1 cellular context compared by ENCODE assay signal in the genomic region with DNA sequence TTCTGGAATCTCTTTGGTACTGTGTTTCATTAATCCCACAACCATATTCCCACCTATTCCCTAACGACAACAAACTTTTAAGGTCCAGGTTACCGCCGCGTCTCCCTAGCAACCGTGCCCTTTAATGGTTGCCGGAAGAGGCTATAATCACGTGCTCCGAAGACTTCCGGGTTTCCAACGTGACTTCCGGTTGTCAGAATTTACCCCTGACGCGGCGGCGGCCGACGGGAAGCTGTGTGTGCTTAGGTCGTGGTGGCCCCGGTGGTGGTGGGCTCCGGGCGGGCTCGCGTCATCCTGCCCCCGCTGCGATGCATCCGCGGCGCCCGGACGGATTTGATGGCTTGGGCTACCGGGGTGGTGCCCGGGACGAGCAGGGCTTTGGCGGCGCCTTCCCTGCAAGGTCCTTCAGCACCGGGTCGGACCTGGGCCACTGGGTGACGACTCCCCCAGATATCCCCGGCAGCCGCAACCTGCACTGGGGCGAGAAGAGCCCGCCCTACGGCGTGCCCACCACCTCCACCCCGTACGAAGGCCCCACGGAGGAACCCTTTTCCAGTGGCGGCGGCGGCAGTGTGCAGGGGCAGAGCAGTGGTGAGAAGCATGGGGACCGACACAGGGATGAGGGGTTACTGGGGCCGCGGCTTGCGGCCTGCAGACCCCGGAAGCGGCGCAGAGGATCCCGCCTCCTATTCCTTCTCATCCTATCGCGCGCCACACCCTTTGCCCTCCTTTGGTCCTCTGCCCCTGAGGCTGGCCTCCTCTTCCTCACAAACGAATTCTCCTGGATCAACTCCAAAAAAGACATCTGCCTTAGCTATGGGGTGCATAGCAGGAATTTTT.
TF ChIP-seq lines count a peak whose summit lies in the region.

A gene (plus strand): TSS at position 196 of the 840 bp plus-strand sequence. CDS start 113 bp downstream, at position 309.

TF ChIP-seq in K562, 482 proteins besides CTCF, POLR2A, EP300 and RAD21 (continued from another document and continues in another):
- TF ChIP-seq, protein P1, sequence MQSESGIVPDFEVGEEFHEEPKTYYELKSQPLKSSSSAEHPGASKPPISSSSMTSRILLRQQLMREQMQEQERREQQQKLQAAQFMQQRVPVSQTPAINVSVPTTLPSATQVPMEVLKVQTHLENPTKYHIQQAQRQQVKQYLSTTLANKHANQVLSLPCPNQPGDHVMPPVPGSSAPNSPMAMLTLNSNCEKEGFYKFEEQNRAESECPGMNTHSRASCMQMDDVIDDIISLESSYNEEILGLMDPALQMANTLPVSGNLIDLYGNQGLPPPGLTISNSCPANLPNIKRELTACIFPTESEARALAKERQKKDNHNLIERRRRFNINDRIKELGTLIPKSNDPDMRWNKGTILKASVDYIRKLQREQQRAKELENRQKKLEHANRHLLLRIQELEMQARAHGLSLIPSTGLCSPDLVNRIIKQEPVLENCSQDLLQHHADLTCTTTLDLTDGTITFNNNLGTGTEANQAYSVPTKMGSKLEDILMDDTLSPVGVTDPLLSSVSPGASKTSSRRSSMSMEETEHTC (IDR thresholded peaks at IDR 0.05), result peak; percentile 74
- TF ChIP-seq MAZ (CRISPR knock-in tag; conservative IDR thresholded peaks at IDR 0.05 in 1 of 2, IDR thresholded peaks at IDR 0.05 in 1 of 2) (peak; percentile 26 to 56; a peak in 1 of 4 replicates), GTF2E2 (tag; IDR thresholded peaks at IDR 0.05) (peak; percentile 23; the same call in 1 of the 2 replicates), ATF7 (IDR thresholded peaks at IDR 0.05) (0 out of 2 replicates have a peak, but pooled peaks have one; percentile 51), EP400 (IDR thresholded peaks at IDR 0.05) (peak; percentile 89), SMARCA5 (IDR thresholded peaks at IDR 0.05) (no peak), CREM (IDR thresholded peaks at IDR 0.05; ENCODE audit: low read depth) (peak; percentile 87), CTBP1 (IDR thresholded peaks at IDR 0.05; ENCODE audit: borderline replicate concordance) (0 out of 2 replicates have a peak, but pooled peaks have one; percentile 39), ASH1L (IDR thresholded peaks at IDR 0.05; ENCODE audit: borderline replicate concordance, low read depth, partially characterized antibody) (peak; percentile 60), C11orf30 (IDR thresholded peaks at IDR 0.05; ENCODE audit: low read depth) (peak; percentile 67), SRF (CRISPR knock-in tag; IDR thresholded peaks at IDR 0.05) (no peak; a peak in 1 of 4 replicates), TEAD4 (IDR thresholded peaks at IDR 0.05; ENCODE audit: low read length) (no peak), TEAD4 (CRISPR knock-in tag; IDR thresholded peaks at IDR 0.05; ENCODE audit: borderline replicate concordance) (no peak), CBX1 (IDR thresholded peaks at IDR 0.05; ENCODE audit: low read depth) (peak; percentile 72; the same call in 1 of the 2 replicates)
- TF ChIP-seq, protein P2, sequence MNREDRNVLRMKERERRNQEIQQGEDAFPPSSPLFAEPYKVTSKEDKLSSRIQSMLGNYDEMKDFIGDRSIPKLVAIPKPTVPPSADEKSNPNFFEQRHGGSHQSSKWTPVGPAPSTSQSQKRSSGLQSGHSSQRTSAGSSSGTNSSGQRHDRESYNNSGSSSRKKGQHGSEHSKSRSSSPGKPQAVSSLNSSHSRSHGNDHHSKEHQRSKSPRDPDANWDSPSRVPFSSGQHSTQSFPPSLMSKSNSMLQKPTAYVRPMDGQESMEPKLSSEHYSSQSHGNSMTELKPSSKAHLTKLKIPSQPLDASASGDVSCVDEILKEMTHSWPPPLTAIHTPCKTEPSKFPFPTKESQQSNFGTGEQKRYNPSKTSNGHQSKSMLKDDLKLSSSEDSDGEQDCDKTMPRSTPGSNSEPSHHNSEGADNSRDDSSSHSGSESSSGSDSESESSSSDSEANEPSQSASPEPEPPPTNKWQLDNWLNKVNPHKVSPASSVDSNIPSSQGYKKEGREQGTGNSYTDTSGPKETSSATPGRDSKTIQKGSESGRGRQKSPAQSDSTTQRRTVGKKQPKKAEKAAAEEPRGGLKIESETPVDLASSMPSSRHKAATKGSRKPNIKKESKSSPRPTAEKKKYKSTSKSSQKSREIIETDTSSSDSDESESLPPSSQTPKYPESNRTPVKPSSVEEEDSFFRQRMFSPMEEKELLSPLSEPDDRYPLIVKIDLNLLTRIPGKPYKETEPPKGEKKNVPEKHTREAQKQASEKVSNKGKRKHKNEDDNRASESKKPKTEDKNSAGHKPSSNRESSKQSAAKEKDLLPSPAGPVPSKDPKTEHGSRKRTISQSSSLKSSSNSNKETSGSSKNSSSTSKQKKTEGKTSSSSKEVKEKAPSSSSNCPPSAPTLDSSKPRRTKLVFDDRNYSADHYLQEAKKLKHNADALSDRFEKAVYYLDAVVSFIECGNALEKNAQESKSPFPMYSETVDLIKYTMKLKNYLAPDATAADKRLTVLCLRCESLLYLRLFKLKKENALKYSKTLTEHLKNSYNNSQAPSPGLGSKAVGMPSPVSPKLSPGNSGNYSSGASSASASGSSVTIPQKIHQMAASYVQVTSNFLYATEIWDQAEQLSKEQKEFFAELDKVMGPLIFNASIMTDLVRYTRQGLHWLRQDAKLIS (CRISPR knock-in tag; IDR thresholded peaks at IDR 0.05), result no peak
- TF ChIP-seq, protein P3, sequence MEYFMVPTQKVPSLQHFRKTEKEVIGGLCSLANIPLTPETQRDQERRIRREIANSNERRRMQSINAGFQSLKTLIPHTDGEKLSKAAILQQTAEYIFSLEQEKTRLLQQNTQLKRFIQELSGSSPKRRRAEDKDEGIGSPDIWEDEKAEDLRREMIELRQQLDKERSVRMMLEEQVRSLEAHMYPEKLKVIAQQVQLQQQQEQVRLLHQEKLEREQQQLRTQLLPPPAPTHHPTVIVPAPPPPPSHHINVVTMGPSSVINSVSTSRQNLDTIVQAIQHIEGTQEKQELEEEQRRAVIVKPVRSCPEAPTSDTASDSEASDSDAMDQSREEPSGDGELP (CRISPR knock-in tag; IDR thresholded peaks at IDR 0.05; ENCODE audit: borderline replicate concordance), result peak; percentile 57; the same call in 1 of the 2 replicates
- TF ChIP-seq, protein P4, sequence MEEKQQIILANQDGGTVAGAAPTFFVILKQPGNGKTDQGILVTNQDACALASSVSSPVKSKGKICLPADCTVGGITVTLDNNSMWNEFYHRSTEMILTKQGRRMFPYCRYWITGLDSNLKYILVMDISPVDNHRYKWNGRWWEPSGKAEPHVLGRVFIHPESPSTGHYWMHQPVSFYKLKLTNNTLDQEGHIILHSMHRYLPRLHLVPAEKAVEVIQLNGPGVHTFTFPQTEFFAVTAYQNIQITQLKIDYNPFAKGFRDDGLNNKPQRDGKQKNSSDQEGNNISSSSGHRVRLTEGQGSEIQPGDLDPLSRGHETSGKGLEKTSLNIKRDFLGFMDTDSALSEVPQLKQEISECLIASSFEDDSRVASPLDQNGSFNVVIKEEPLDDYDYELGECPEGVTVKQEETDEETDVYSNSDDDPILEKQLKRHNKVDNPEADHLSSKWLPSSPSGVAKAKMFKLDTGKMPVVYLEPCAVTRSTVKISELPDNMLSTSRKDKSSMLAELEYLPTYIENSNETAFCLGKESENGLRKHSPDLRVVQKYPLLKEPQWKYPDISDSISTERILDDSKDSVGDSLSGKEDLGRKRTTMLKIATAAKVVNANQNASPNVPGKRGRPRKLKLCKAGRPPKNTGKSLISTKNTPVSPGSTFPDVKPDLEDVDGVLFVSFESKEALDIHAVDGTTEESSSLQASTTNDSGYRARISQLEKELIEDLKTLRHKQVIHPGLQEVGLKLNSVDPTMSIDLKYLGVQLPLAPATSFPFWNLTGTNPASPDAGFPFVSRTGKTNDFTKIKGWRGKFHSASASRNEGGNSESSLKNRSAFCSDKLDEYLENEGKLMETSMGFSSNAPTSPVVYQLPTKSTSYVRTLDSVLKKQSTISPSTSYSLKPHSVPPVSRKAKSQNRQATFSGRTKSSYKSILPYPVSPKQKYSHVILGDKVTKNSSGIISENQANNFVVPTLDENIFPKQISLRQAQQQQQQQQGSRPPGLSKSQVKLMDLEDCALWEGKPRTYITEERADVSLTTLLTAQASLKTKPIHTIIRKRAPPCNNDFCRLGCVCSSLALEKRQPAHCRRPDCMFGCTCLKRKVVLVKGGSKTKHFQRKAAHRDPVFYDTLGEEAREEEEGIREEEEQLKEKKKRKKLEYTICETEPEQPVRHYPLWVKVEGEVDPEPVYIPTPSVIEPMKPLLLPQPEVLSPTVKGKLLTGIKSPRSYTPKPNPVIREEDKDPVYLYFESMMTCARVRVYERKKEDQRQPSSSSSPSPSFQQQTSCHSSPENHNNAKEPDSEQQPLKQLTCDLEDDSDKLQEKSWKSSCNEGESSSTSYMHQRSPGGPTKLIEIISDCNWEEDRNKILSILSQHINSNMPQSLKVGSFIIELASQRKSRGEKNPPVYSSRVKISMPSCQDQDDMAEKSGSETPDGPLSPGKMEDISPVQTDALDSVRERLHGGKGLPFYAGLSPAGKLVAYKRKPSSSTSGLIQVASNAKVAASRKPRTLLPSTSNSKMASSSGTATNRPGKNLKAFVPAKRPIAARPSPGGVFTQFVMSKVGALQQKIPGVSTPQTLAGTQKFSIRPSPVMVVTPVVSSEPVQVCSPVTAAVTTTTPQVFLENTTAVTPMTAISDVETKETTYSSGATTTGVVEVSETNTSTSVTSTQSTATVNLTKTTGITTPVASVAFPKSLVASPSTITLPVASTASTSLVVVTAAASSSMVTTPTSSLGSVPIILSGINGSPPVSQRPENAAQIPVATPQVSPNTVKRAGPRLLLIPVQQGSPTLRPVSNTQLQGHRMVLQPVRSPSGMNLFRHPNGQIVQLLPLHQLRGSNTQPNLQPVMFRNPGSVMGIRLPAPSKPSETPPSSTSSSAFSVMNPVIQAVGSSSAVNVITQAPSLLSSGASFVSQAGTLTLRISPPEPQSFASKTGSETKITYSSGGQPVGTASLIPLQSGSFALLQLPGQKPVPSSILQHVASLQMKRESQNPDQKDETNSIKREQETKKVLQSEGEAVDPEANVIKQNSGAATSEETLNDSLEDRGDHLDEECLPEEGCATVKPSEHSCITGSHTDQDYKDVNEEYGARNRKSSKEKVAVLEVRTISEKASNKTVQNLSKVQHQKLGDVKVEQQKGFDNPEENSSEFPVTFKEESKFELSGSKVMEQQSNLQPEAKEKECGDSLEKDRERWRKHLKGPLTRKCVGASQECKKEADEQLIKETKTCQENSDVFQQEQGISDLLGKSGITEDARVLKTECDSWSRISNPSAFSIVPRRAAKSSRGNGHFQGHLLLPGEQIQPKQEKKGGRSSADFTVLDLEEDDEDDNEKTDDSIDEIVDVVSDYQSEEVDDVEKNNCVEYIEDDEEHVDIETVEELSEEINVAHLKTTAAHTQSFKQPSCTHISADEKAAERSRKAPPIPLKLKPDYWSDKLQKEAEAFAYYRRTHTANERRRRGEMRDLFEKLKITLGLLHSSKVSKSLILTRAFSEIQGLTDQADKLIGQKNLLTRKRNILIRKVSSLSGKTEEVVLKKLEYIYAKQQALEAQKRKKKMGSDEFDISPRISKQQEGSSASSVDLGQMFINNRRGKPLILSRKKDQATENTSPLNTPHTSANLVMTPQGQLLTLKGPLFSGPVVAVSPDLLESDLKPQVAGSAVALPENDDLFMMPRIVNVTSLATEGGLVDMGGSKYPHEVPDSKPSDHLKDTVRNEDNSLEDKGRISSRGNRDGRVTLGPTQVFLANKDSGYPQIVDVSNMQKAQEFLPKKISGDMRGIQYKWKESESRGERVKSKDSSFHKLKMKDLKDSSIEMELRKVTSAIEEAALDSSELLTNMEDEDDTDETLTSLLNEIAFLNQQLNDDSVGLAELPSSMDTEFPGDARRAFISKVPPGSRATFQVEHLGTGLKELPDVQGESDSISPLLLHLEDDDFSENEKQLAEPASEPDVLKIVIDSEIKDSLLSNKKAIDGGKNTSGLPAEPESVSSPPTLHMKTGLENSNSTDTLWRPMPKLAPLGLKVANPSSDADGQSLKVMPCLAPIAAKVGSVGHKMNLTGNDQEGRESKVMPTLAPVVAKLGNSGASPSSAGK (IDR thresholded peaks at IDR 0.05), result peak; percentile 33; the same call in 1 of the 2 replicates
- TF ChIP-seq, protein P5, sequence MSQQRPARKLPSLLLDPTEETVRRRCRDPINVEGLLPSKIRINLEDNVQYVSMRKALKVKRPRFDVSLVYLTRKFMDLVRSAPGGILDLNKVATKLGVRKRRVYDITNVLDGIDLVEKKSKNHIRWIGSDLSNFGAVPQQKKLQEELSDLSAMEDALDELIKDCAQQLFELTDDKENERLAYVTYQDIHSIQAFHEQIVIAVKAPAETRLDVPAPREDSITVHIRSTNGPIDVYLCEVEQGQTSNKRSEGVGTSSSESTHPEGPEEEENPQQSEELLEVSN (IDR thresholded peaks at IDR 0.05; ENCODE audit: borderline replicate concordance in 1 of 2, extremely low read depth in 1 of 2, insufficient read depth in 1 of 2, insufficient read length in 1 of 2, low read depth in 1 of 2, low read length in 1 of 2, poor library complexity in 1 of 2, severe bottlenecking in 1 of 2), result peak; percentile 4 to 54
- TF ChIP-seq, protein P6, sequence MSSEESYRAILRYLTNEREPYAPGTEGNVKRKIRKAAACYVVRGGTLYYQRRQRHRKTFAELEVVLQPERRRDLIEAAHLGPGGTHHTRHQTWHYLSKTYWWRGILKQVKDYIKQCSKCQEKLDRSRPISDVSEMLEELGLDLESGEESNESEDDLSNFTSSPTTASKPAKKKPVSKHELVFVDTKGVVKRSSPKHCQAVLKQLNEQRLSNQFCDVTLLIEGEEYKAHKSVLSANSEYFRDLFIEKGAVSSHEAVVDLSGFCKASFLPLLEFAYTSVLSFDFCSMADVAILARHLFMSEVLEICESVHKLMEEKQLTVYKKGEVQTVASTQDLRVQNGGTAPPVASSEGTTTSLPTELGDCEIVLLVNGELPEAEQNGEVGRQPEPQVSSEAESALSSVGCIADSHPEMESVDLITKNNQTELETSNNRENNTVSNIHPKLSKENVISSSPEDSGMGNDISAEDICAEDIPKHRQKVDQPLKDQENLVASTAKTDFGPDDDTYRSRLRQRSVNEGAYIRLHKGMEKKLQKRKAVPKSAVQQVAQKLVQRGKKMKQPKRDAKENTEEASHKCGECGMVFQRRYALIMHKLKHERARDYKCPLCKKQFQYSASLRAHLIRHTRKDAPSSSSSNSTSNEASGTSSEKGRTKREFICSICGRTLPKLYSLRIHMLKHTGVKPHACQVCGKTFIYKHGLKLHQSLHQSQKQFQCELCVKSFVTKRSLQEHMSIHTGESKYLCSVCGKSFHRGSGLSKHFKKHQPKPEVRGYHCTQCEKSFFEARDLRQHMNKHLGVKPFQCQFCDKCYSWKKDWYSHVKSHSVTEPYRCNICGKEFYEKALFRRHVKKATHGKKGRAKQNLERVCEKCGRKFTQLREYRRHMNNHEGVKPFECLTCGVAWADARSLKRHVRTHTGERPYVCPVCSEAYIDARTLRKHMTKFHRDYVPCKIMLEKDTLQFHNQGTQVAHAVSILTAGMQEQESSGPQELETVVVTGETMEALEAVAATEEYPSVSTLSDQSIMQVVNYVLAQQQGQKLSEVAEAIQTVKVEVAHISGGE (CRISPR knock-in tag; IDR thresholded peaks at IDR 0.05), result peak; percentile 27 to 88 (median 64); a peak in 4 of 6 replicates
